Comparison of ENCODE assay signal across 23 cellular contexts in genomic region chr4:78742300-78742699, GRCh38. TPM values are rescaled to one million over a fixed set of nuclear protein-coding genes. Genes with fewer than 3 reads are reported as not detected.
A peak's percentile ranks its signal among the peaks of the same experiment; 100 is the strongest.
DNase-seq lines count a peak whose midpoint lies in the region; ATAC-seq, FAIRE-seq and TF ChIP-seq lines count a peak whose summit lies in the region.
"Had no signal": no experiment of that assay in that cellular context is flagged by ENCODE, and none has a peak within 500 bp of the region (broad histone marks: within the 10 kb centered on the region; RNA-seq: fewer than 3 reads in every experiment).

No MANE protein-coding gene starts in this region.

- H3K4me1 ChIP-seq in GM12878 (ENCODE audit: control insufficient read depth, insufficient read depth, low read length) (peaks cover 6% of the 10 kb centered on the region; the same call in 1 of the 2 replicates), gastrocnemius medialis (no peaks in the 10 kb centered on the region)
- H3K4me1 ChIP-seq: body of pancreas, foreskin keratinocyte, left lung had no signal

- no peak overlapping the region for H3K9ac ChIP-seq in GM12878 (ENCODE audit: control insufficient read depth, insufficient read depth, low read length)
- H3K9ac ChIP-seq: BLaER1 had no signal

- no peaks in the 10 kb centered on the region for H3K36me3 ChIP-seq in GM12878 (ENCODE audit: control insufficient read depth in 2 of 2, insufficient read depth in 2 of 2, low read length in 1 of 2)
- H3K36me3 ChIP-seq in gastrocnemius medialis: no peaks in the 10 kb centered on the region
- H3K36me3 ChIP-seq: BLaER1, left lung had no signal

- H3K27ac ChIP-seq in GM12878 (ENCODE audit: control insufficient read depth, insufficient read depth) (no peak overlapping the region), gastrocnemius medialis (no peak overlapping the region)
- H3K27ac ChIP-seq: BLaER1, body of pancreas, foreskin keratinocyte, left lung had no signal

- H2AFZ ChIP-seq in GM12878 (ENCODE audit: control insufficient read depth, low read depth, low read length): no peak overlapping the region

- peak; percentile 72 for ATAC-seq in GM21529 (IDR thresholded peaks at IDR 0.05; ENCODE audit: unreplicated experiment)
- ATAC-seq in HG03103 (IDR thresholded peaks at IDR 0.05; ENCODE audit: low read depth, unreplicated experiment): peak; percentile 63
- ATAC-seq in GM12878: peak; percentile 63
- ATAC-seq in HG03045 (IDR thresholded peaks at IDR 0.05; ENCODE audit: unreplicated experiment): no peak
- ATAC-seq in gastrocnemius medialis: no peak
- ATAC-seq: activated CD8-positive, alpha-beta T cell treated with anti-CD3 and anti-CD28 coated beads for 36 hours; body of pancreas; foreskin keratinocyte; left lung had no signal

- CTCF ChIA-PET in GM12878 (lab: Yijun Ruan, JAX): interaction anchor here (0.6 to 1.9 kb wide), 9 partner anchors 9 to 169 kb away, joined by 3 to 6 read pairs (median 4); no protein-coding TSS in a partner anchor

- TF ChIP-seq POLR2A in GM12892 (IDR thresholded peaks at IDR 0.05; ENCODE audit: low read depth, low read length) (no peak), GM12878 (IDR thresholded peaks at IDR 0.05; ENCODE audit: low read depth, low read length) (no peak), gastrocnemius medialis (IDR thresholded peaks at IDR 0.05) (no peak)

- POLR2A ChIA-PET in GM12878 (lab: Charles Lee): interaction anchor here (0.5 to 1.0 kb wide), 3 partner anchors 54 to 599 kb away, joined by 3 to 5 read pairs (median 4); no protein-coding TSS in a partner anchor

- intact Hi-C loops in GM12878 (cut with micrococcal nuclease; ENCODE audit: unreplicated experiment) (no loop called here), gastrocnemius medialis (cut with DNase I; ENCODE audit: low total_unique reads) (no loop called here)

- TF ChIP-seq CTCF in GM12878 (IDR thresholded peaks at IDR 0.05 in 2 of 3, conservative IDR thresholded peaks at IDR 0.05 in 1 of 3; ENCODE audit: control insufficient read depth in 2 of 3, extremely low read depth in 1 of 3, insufficient read depth in 1 of 3, low read depth in 3 of 3, low read length in 3 of 3): no peak
- no peak for TF ChIP-seq CTCF in gastrocnemius medialis (IDR thresholded peaks at IDR 0.05 in 4 of 5, conservative IDR thresholded peaks at IDR 0.05 in 1 of 5)

- RAD21 ChIA-PET in GM12878 (lab: Charles Lee; ENCODE audit: unreplicated experiment): interaction anchor here (0.7 to 1.7 kb wide), 8 partner anchors 8 to 779 kb away, joined by 3 to 5 read pairs (median 4); no protein-coding TSS in a partner anchor

- FAIRE-seq in GM12892 (lab: Jason Lieb, UNC): peak; percentile 61
- no peak for FAIRE-seq in GM12878 (lab: Jason Lieb, UNC)
- FAIRE-seq: H54 had no signal

- H3K9me3 ChIP-seq in GM12878 (replicated peaks; ENCODE audit: control insufficient read depth, insufficient read depth, low read length) (no peaks in the 10 kb centered on the region), gastrocnemius medialis (no peaks in the 10 kb centered on the region)
- H3K9me3 ChIP-seq: BLaER1, body of pancreas, left lung had no signal

- in situ Hi-C loops in GM12878 (cut with MboI) (no loop called here), gastrocnemius medialis (cut with MboI; ENCODE audit: low sequenced_read_pairs in 4 of 4) (no loop called here)

- TF ChIP-seq EP300 in GM12878 (IDR thresholded peaks at IDR 0.05; ENCODE audit: borderline replicate concordance in 1 of 2, control insufficient read depth in 1 of 2, low read depth in 2 of 2, low read length in 2 of 2): no peak

- H3K79me2 ChIP-seq in GM12878 (ENCODE audit: control insufficient read depth, insufficient read depth, low read length): no peaks in the 10 kb centered on the region

- H3K4me3 ChIP-seq in GM12878: no peak overlapping the region
- H3K4me3 ChIP-seq in gastrocnemius medialis: no peak overlapping the region
- H3K4me3 ChIP-seq: BLaER1, body of pancreas, left lung had no signal

- H3K4me2 ChIP-seq in GM12878 (ENCODE audit: control insufficient read depth, insufficient read depth): no peak overlapping the region
- H3K4me2 ChIP-seq: BLaER1 had no signal

- WGBS in GM12878 (ENCODE audit: insufficient coverage, insufficient replicate concordance, low lambda C conversion rate, missing lambda C conversion rate): 0% methylated on average over 2 of the region's 2 CpGs

- SMC1A ChIA-PET in GM12878 (lab: Charles Lee; ENCODE audit: uncharacterized antibody, unreplicated experiment): interaction anchor here (0.6 to 2.1 kb wide), 16 partner anchors 8 to 782 kb away, joined by 3 to 10 read pairs (median 6); no protein-coding TSS in a partner anchor

- no peaks in the 10 kb centered on the region for H3K27me3 ChIP-seq in GM12878 (replicated peaks in 1 of 2; ENCODE audit: control insufficient read depth in 2 of 2, insufficient read depth in 2 of 2, low read length in 1 of 2)
- H3K27me3 ChIP-seq in gastrocnemius medialis: no peaks in the 10 kb centered on the region
- H3K27me3 ChIP-seq: BLaER1, body of pancreas, foreskin keratinocyte, left lung had no signal

- TF ChIP-seq RAD21 in GM12878 (IDR thresholded peaks at IDR 0.05; ENCODE audit: insufficient read depth, low read depth, low read length): no peak

- no TSS peak for BruUV-seq in GM12878 (replicated peaks; lab: Mats Ljungman, UMichigan)

- DNase-seq in GM12892 (ENCODE audit: insufficient read length) (no peak), GM12878 (ENCODE audit: low read depth, low spot score) (no peak), DMS79 treated with DMSO at 0.1 percent for 48 hours (lab: John Stamatoyannopoulos, UW) (no peak), gastrocnemius medialis (no peak), NCI-H69 (lab: John Stamatoyannopoulos, UW) (no peak)
- DNase-seq: activated CD8-positive, alpha-beta T cell treated with anti-CD3 and anti-CD28 coated beads for 36 hours; activated gamma-delta T cell treated with Interleukin-2 at 50 U/mL for 16 hours; activated T-cell treated with anti-CD3 and anti-CD28 coated beads, Interleukin-2, amount 50 U/mL, for 1 hour; body of pancreas; Calu3; effector CD4-positive, alpha-beta T cell; erythroblast; foreskin keratinocyte; immature natural killer cell; KG1; left lung; NCI-H146; T-helper 9 cell had no signal

- H4K20me1 ChIP-seq in GM12878 (ENCODE audit: control insufficient read depth, insufficient read depth): no peaks in the 10 kb centered on the region
- H4K20me1 ChIP-seq: BLaER1 had no signal

TF ChIP-seq in GM12878, 131 proteins besides CTCF, POLR2A, EP300 and RAD21 (continues in another document):
- TF ChIP-seq BCL11A (IDR thresholded peaks at IDR 0.05; ENCODE audit: low read depth, low read length) (peak; percentile 40; the same call in 1 of the 2 replicates), TCF7 (IDR thresholded peaks at IDR 0.05; ENCODE audit: borderline replicate concordance) (peak; percentile 84), ZBTB4 (CRISPR knock-in tag; IDR thresholded peaks at IDR 0.05) (no peak), JUNB (IDR thresholded peaks at IDR 0.05) (peak; percentile 77), GABPA (IDR thresholded peaks at IDR 0.05; ENCODE audit: low read depth) (0 out of 2 replicates have a peak, but pooled peaks have one; percentile 27), RUNX3 (IDR thresholded peaks at IDR 0.05; ENCODE audit: low read length) (peak; percentile 84), NFIC (IDR thresholded peaks at IDR 0.05; ENCODE audit: low read depth, low read length) (peak; percentile 82)

RNA-seq across cellular contexts. Expression of gene BMP2K, which starts 33.9 kb away (rescaled TPM):
- polyA plus RNA-seq in GM12892 (2012; ENCODE audit: missing spikeins): 12.2 TPM
- 264 and 275 TPM in 2 replicates for total RNA-seq in GM12878 (2013; cell fraction: nucleolus; rRNA removed)
- total RNA-seq in GM12878 (2014; rRNA removed): 36.3 and 41.1 TPM in 2 replicates
- 36.0 and 36.2 TPM in 2 replicates for total RNA-seq in GM12878 (2014; rRNA removed; fragmentation: Illumina TruSeq; extraction: Trizol)
- 24.9 and 25.6 TPM in 2 replicates for total RNA-seq in GM12878 (2021)
- polyA plus RNA-seq in GM12878 (2011; ENCODE audit: low read depth): 2.5 TPM
- 84.6 and 87.0 TPM in 2 replicates for polyA plus RNA-seq in GM12878 (2011; rRNA removed)
- 37.7 and 39.0 TPM in 2 replicates for polyA plus RNA-seq in GM12878 (2011; cell fraction: cytosol; rRNA removed)
- polyA plus RNA-seq in GM12878 (2011; cell fraction: nucleus; rRNA removed): 123 and 134 TPM in 2 replicates
- polyA plus RNA-seq in GM12878 (2012): 7.6 and 8.8 TPM in 2 replicates
- polyA plus RNA-seq in GM12878 (2014; fragmentation: Illumina TruSeq; extraction: Trizol): 27.3 and 35.5 TPM in 2 replicates
- 1 to 10 TPM; 5.4 to 8.6 TPM for polyA plus RNA-seq in GM12878 (2014; fragmentation: Nextera tagmentation; extraction: Ambion mirVana)
- 18.2 and 24.6 TPM in 2 replicates for polyA plus RNA-seq in GM12878 (2014; rRNA removed)
- 10 to 100 TPM in 1 of 2 experiments, 1 to 10 TPM in 1; 3.3 to 11.3 TPM for polyA plus RNA-seq in GM12878 (2016; fragmentation: Nextera tagmentation; extraction: Ambion mirVana)
- 131 and 158 TPM in 2 replicates for polyA minus RNA-seq in GM12878 (2011; rRNA and poly(A)+ RNA removed)
- polyA minus RNA-seq in GM12878 (2011; cell fraction: cytosol; rRNA and poly(A)+ RNA removed): 27.3 and 36.6 TPM in 2 replicates
- polyA minus RNA-seq in GM12878 (2011; cell fraction: nucleus; rRNA and poly(A)+ RNA removed): 180 and 273 TPM in 2 replicates
- total RNA-seq in gastrocnemius medialis: 10 to 100 TPM; 16.6 to 20.4 (median 17.2) TPM

Comparison
In these comparisons a context has a peak if more than half of its experiments do, and no peak if none do; other contexts are left out.
1. ATAC-seq: peak in GM21529 (single experiment), HG03103 (single experiment) and GM12878 (single experiment); none in HG03045 (single experiment) and gastrocnemius medialis (0 of 2).